Comparison of ENCODE assay signal across 26 cellular contexts in the genomic region with DNA sequence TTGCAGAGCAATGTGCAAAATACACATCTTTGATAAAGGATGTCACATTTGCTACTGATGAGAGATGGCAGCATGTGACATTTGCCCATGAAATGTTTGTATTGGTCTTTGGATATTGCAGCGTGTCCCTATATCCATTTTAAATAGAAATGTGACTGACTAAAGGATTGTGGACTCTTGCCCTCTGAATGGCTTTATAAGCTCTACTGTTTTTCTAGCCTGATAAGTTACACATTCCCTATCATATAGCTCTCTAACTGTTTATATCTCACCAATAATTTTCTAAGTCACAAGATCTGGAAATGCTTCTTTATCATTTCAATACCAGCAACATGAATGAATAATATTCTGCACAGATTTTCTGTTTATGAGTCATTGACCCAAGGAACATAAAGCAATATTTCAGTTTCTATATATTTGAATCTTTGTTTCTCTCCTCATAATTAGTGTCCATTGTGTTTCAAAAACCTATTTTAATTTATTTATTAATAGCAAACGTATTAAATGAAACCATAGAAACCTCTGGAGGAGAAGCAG.
A peak's percentile ranks its signal among the peaks of the same experiment; 100 is the strongest.
DNase-seq lines count a peak whose midpoint lies in the region; ATAC-seq and TF ChIP-seq lines count a peak whose summit lies in the region.
"Had no signal": no experiment of that assay in that cellular context is flagged by ENCODE, and none has a peak within 500 bp of the region (broad histone marks: within the 10 kb centered on the region; RNA-seq: fewer than 3 reads in every experiment).

No MANE protein-coding gene starts in this region.

- no peaks in the 10 kb centered on the region for H3K9me3 Mint-ChIP-seq in activated CD8-positive, alpha-beta T cell treated with anti-CD3 and anti-CD28 coated beads, Interleukin-2, amount 10 ng/mL, durations not matched to agents 7 days and 5 days (ENCODE audit: insufficient read depth)
- H3K9me3 Mint-ChIP-seq: CD14-positive monocyte had no signal

- H3K36me3 Mint-ChIP-seq in activated CD8-positive, alpha-beta T cell treated with anti-CD3 and anti-CD28 coated beads, Interleukin-2, amount 10 ng/mL, durations not matched to agents 7 days and 5 days (ENCODE audit: low read depth) = no peaks in the 10 kb centered on the region
- H3K36me3 Mint-ChIP-seq: CD14-positive monocyte; CD8-positive, alpha-beta memory T cell had no signal

- H3K4me3 ChIP-seq in RWPE2 (ENCODE audit: severe bottlenecking) (no peak overlapping the region), fibroblast of mammary gland (ENCODE audit: control insufficient read depth, low read depth, low read length) (no peak overlapping the region), mucosa of descending colon (no peak overlapping the region)

- TF ChIP-seq CTCF in RWPE2 (IDR thresholded peaks at IDR 0.05; ENCODE audit: poor library complexity, severe bottlenecking) (no peak), fibroblast of mammary gland (conservative IDR thresholded peaks at IDR 0.05; ENCODE audit: control insufficient read depth, insufficient read depth, low read depth, low read length) (no peak), mucosa of descending colon (IDR thresholded peaks at IDR 0.05) (no peak)

- H3K4me1 ChIP-seq in RWPE2 (ENCODE audit: insufficient read depth, poor library complexity, severe bottlenecking) (peaks cover 31% of the 10 kb centered on the region), mucosa of descending colon (ENCODE audit: low read depth) (peaks cover 17% of the 10 kb centered on the region)
- H3K4me1 ChIP-seq: BE2C had no signal

- no peak overlapping the region for H3K27ac Mint-ChIP-seq in activated CD8-positive, alpha-beta T cell treated with anti-CD3 and anti-CD28 coated beads, Interleukin-2, amount 10 ng/mL, durations not matched to agents 7 days and 5 days
- H3K27ac Mint-ChIP-seq: CD14-positive monocyte; CD8-positive, alpha-beta memory T cell had no signal

- H3K9me3 ChIP-seq in RWPE2 (ENCODE audit: severe bottlenecking) (no peaks in the 10 kb centered on the region), mucosa of descending colon (no peaks in the 10 kb centered on the region)
- H3K9me3 ChIP-seq: BE2C, SK-N-SH had no signal

- POLR2A ChIA-PET in activated CD8-positive, alpha-beta T cell treated with anti-CD3 and anti-CD28 coated beads, Interleukin-2, amount 10 ng/mL, durations not matched to agents 7 days and 5 days (lab: Charles Lee) = no interaction called here

- CTCF ChIA-PET in activated CD8-positive, alpha-beta T cell treated with anti-CD3 and anti-CD28 coated beads, Interleukin-2, amount 10 ng/mL, durations not matched to agents 7 days and 5 days (lab: Charles Lee) = no interaction called here

- H3K36me3 ChIP-seq in RWPE2 (ENCODE audit: low read depth) = no peaks in the 10 kb centered on the region
- no peaks in the 10 kb centered on the region for H3K36me3 ChIP-seq in mucosa of descending colon (ENCODE audit: low read depth)
- H3K36me3 ChIP-seq: BE2C had no signal

- intact Hi-C loops in mucosa of descending colon (cut with DNase I, micrococcal nuclease) = no loop called here

- DNase-seq in ELR (ENCODE audit: low read depth) (peak; percentile 17), RWPE2 (ENCODE audit: low spot score) (no peak), fibroblast of mammary gland (ENCODE audit: low read depth) (peak; percentile 23), mucosa of descending colon (no peak)
- no peak for DNase-seq in activated effector memory CD4-positive, alpha-beta T cell treated with anti-CD3 and anti-CD28 coated beads, Interleukin-2, amount 50 U/mL, for 16 hours
- DNase-seq in activated CD8-positive, alpha-beta T cell treated with anti-CD3 and anti-CD28 coated beads, Interleukin-2, amount 10 ng/mL, durations not matched to agents 7 days and 5 days = no peak
- DNase-seq: 8988T; ACHN; BE2C; CD8-positive, alpha-beta memory T cell; DMS 273 treated with DMSO at 0.1 percent for 48 hours; DMS79; EL; GF-D8; H7; MM.1S; NCI-H2029; NCI-H524 treated with DMSO at 0.1 percent for 48 hours; NCI-H774; RPMI8226; SHP77 treated with DMSO at 0.1 percent for 48 hours; SK-N-SH had no signal

- H3K27me3 Mint-ChIP-seq in activated CD8-positive, alpha-beta T cell treated with anti-CD3 and anti-CD28 coated beads, Interleukin-2, amount 10 ng/mL, durations not matched to agents 7 days and 5 days (ENCODE audit: low read depth) = no peaks in the 10 kb centered on the region

- peak overlapping the region; percentile 85 for H3K27ac ChIP-seq in RWPE2 (ENCODE audit: poor library complexity, severe bottlenecking)

- no peaks in the 10 kb centered on the region for H3K27me3 ChIP-seq in RWPE2 (ENCODE audit: insufficient read depth, poor library complexity, severe bottlenecking)
- H3K27me3 ChIP-seq: BE2C had no signal

- H3K4me3 Mint-ChIP-seq in activated CD8-positive, alpha-beta T cell treated with anti-CD3 and anti-CD28 coated beads, Interleukin-2, amount 10 ng/mL, durations not matched to agents 7 days and 5 days = no peak overlapping the region
- H3K4me3 Mint-ChIP-seq: CD14-positive monocyte; CD8-positive, alpha-beta memory T cell had no signal

- ATAC-seq in RWPE2 (ENCODE audit: low read depth) = no peak
- ATAC-seq in mucosa of descending colon = peak; percentile 91
- no peak for ATAC-seq in GM21737 (IDR thresholded peaks at IDR 0.05; ENCODE audit: unreplicated experiment)
- ATAC-seq in activated CD8-positive, alpha-beta T cell treated with anti-CD3 and anti-CD28 coated beads, Interleukin-2, amount 10 ng/mL, durations not matched to agents 7 days and 5 days = no peak
- ATAC-seq in GM19351 (IDR thresholded peaks at IDR 0.05; ENCODE audit: unreplicated experiment) = no peak
- ATAC-seq: HepG2 had no signal

- no peaks in the 10 kb centered on the region for H3K4me1 Mint-ChIP-seq in activated CD8-positive, alpha-beta T cell treated with anti-CD3 and anti-CD28 coated beads, Interleukin-2, amount 10 ng/mL, durations not matched to agents 7 days and 5 days (ENCODE audit: low read depth)
- H3K4me1 Mint-ChIP-seq: CD8-positive, alpha-beta memory T cell had no signal

Comparison
In these comparisons a context has a peak if more than half of its experiments do, and no peak if none do; other contexts are left out.
1. DNase-seq: peak in ELR (single experiment) and fibroblast of mammary gland (single experiment); none in RWPE2 (single experiment), mucosa of descending colon (0 of 3), activated effector memory CD4-positive, alpha-beta T cell treated with anti-CD3 and anti-CD28 coated beads, Interleukin-2, amount 50 U/mL, for 16 hours (single experiment) and activated CD8-positive, alpha-beta T cell treated with anti-CD3 and anti-CD28 coated beads, Interleukin-2, amount 10 ng/mL, durations not matched to agents 7 days and 5 days (single experiment).